In genomic region chr2:64945973-64946736, GRCh38 we compare ENCODE assay signal across 1 cellular context.
TF ChIP-seq lines count a peak whose summit lies in the region.

No MANE protein-coding gene starts in this region.

TF ChIP-seq in GM23338, 12 proteins besides CTCF, POLR2A, EP300 and RAD21 (continued from another document):
- TF ChIP-seq ZNF462 (CRISPR knock-in tag; IDR thresholded peaks at IDR 0.05) (no peak), NANOG (IDR thresholded peaks at IDR 0.05; ENCODE audit: borderline replicate concordance) (no peak), EZH2phosphoT487 (IDR thresholded peaks at IDR 0.05; ENCODE audit: unreplicated experiment) (no peak)
